Comparison of ENCODE assay signal across 30 cellular contexts in genomic region chr4:62087706-62088105, GRCh38.
"Had no signal": no experiment of that assay in that cellular context is flagged by ENCODE, and none has a peak within 500 bp of the region (broad histone marks: within the 10 kb centered on the region; RNA-seq: fewer than 3 reads in every experiment).

No MANE protein-coding gene starts in this region.

- H3K4me3 ChIP-seq: MG63, Peyer's patch, SJSA1 had no signal

- DNase-seq: activated CD4-positive, alpha-beta T cell treated with anti-CD3 and anti-CD28 coated beads, Interleukin-2, amount 10 ng/mL, durations not matched to agents 24 days and 14 days; activated CD4-positive, alpha-beta T cell treated with anti-CD3 and anti-CD28 coated beads, Interleukin-2, amount 50 U/mL, for 4 hours; activated CD8-positive, alpha-beta T cell treated with anti-CD3 and anti-CD28 coated beads for 36 hours; activated effector memory CD4-positive, alpha-beta T cell treated with anti-CD3 and anti-CD28 coated beads, Interleukin-2, amount 50 U/mL, for 16 hours; activated naive CD4-positive, alpha-beta T cell; activated naive CD4-positive, alpha-beta T cell treated with anti-CD3 and anti-CD28 coated beads, Interleukin-2, amount 50 U/mL, for 16 hours; activated naive CD8-positive, alpha-beta T cell treated with anti-CD3 and anti-CD28 coated beads for 36 hours; activated T-cell treated with anti-CD3 and anti-CD28 coated beads, Interleukin-2, amount 50 U/mL, for 1 hour; activated T-cell treated with anti-CD3 and anti-CD28 coated beads, Interleukin-2, amount 50 U/mL, for 72 hours; amniotic stem cell; aorta; brain microvascular endothelial cell; central memory CD4-positive, alpha-beta T cell; Kasumi-1; MG63; NCI-H1048; NCI-H1105 treated with DMSO at 0.1 percent for 48 hours; NCI-H1436 treated with DMSO at 0.1 percent for 48 hours; NCI-H1694 treated with DMSO at 0.1 percent for 48 hours; NCI-H2029; NCI-H345; NCI-H526 treated with DMSO at 0.1 percent for 48 hours; NK-92 treated with Interleukin-12 subunit alpha and Interleukin-12 subunit beta, amount 100 ng/mL, for 24 hours; PC-3; Peyer's patch; RPMI8226; SHP77 treated with DMSO at 0.1 percent for 48 hours; SK-N-SH had no signal

- H3K27ac ChIP-seq: brain microvascular endothelial cell, Peyer's patch, SJSA1 had no signal

- ATAC-seq: activated CD8-positive, alpha-beta T cell treated with anti-CD3 and anti-CD28 coated beads for 36 hours; activated T-cell treated with anti-CD3 and anti-CD28 coated beads, Interleukin-2, amount 50 U/mL, for 72 hours; activated T-helper 17 cell treated with anti-CD3 and anti-CD28 coated beads, Interleukin-2, amount 50 U/mL, for 72 hours; PC-3 had no signal
